1 cellular context compared by ENCODE assay signal in the genomic region with DNA sequence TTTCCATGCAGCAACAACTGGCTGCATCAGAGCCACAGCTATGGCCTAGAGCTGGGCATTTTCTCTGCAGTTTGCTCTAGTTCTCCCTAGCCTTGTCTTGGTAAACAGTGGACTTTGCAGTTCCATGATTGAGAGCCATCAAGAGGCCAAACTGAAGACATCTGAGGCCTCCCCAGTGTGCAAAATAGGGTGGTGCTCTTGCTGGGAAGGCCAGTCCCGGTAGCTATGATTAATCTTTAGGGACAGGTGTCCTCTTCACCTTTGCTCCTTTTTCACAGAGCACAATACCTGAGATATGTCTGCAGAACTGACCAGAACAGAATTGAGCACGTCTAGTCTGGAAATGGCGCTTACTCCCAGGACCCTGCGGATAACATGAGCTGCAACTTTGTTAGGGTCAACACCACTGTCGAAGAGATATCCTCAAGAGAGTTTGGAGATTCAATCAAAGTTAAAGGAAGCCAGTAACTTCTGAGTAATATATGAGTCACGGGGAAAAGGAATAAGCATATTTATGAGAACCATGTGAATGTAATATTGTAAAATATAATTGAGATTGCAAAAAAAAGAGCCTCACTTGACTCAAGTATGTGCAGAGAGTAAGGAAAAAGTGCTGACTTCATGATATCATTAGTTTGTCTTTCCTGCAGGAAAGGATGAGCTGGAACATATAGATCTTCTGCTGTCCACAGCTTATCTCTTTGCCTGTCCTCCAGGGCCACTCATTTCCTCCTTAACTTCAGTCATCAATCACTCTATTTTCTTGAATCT.
TF ChIP-seq lines count a peak whose summit lies in the region.

No MANE protein-coding gene starts in this region.

TF ChIP-seq in WTC11, 78 proteins besides CTCF, POLR2A, EP300 and RAD21 (continued from another document):
- TF ChIP-seq IRF1 (CRISPR knock-in tag; IDR thresholded peaks at IDR 0.05): no peak
- TF ChIP-seq RELA (CRISPR knock-in tag; IDR thresholded peaks at IDR 0.05; ENCODE audit: borderline replicate concordance): no peak
- TF ChIP-seq PREB (CRISPR knock-in tag; IDR thresholded peaks at IDR 0.05; ENCODE audit: borderline replicate concordance): no peak
- TF ChIP-seq FOXK1 (CRISPR knock-in tag; IDR thresholded peaks at IDR 0.05): no peak
- TF ChIP-seq SMAD3 (CRISPR knock-in tag; IDR thresholded peaks at IDR 0.05; ENCODE audit: borderline replicate concordance): no peak
- TF ChIP-seq, protein P1, sequence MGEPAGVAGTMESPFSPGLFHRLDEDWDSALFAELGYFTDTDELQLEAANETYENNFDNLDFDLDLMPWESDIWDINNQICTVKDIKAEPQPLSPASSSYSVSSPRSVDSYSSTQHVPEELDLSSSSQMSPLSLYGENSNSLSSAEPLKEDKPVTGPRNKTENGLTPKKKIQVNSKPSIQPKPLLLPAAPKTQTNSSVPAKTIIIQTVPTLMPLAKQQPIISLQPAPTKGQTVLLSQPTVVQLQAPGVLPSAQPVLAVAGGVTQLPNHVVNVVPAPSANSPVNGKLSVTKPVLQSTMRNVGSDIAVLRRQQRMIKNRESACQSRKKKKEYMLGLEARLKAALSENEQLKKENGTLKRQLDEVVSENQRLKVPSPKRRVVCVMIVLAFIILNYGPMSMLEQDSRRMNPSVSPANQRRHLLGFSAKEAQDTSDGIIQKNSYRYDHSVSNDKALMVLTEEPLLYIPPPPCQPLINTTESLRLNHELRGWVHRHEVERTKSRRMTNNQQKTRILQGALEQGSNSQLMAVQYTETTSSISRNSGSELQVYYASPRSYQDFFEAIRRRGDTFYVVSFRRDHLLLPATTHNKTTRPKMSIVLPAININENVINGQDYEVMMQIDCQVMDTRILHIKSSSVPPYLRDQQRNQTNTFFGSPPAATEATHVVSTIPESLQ (CRISPR knock-in tag; IDR thresholded peaks at IDR 0.05): no peak
- no peak for TF ChIP-seq SOX15 (CRISPR knock-in tag; IDR thresholded peaks at IDR 0.05)
- TF ChIP-seq ZNF317 (CRISPR knock-in tag; IDR thresholded peaks at IDR 0.05; ENCODE audit: borderline replicate concordance, low read depth): no peak
- TF ChIP-seq GTF2I (CRISPR knock-in tag; conservative IDR thresholded peaks at IDR 0.05): no peak
- TF ChIP-seq ZNF423 (CRISPR knock-in tag; IDR thresholded peaks at IDR 0.05): no peak
- no peak for TF ChIP-seq HMGXB4 (CRISPR knock-in tag; IDR thresholded peaks at IDR 0.05)
- TF ChIP-seq, protein P2, sequence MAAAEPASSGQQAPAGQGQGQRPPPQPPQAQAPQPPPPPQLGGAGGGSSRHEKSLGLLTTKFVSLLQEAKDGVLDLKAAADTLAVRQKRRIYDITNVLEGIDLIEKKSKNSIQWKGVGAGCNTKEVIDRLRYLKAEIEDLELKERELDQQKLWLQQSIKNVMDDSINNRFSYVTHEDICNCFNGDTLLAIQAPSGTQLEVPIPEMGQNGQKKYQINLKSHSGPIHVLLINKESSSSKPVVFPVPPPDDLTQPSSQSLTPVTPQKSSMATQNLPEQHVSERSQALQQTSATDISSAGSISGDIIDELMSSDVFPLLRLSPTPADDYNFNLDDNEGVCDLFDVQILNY (CRISPR knock-in tag; IDR thresholded peaks at IDR 0.05): no peak
- no peak for TF ChIP-seq ZBTB21 (CRISPR knock-in tag; IDR thresholded peaks at IDR 0.05; ENCODE audit: borderline replicate concordance)
